In the genomic region with DNA sequence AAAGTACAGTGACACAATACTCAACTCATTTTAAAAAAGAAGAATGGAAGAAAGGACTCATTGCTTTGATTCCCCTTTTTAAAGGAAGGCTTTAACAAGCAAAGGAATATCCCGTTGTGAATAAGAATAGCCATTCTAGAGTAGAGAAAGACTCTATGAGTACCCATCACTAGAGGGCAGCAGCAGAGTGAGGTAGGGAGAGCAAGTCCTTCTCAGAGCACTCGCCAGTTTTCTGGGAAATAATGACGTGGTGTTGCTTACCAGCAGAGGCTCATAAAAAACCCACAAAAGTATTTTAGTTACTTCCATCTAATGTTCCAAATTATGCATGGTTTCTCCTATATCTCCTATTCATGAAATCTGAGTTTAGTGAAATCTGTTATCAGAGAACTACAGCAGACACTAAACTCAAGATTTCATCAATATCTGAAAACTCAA, we compare ENCODE assay signal across 8 cellular contexts.
DNase-seq lines count a peak whose midpoint lies in the region; ATAC-seq and TF ChIP-seq lines count a peak whose summit lies in the region.

No MANE protein-coding gene starts in this region.

- H3K4me2 ChIP-seq in SU-DHL-6 (ENCODE audit: low read depth, low read length, poor library complexity, severe bottlenecking): no peak overlapping the region

- intact Hi-C loops in sciatic nerve (cut with DNase I): no loop called here

- H3K9me2 ChIP-seq in SU-DHL-6 (replicated peaks; ENCODE audit: insufficient read depth, low read length): no peaks in the 10 kb centered on the region

- no peaks in the 10 kb centered on the region for H3K9me3 ChIP-seq in SU-DHL-6 (ENCODE audit: insufficient read depth, low read length)
- H3K9me3 ChIP-seq in right atrium auricular region: no peaks in the 10 kb centered on the region

- H3K27me3 ChIP-seq in SU-DHL-6 (ENCODE audit: low read length) (no peaks in the 10 kb centered on the region), right atrium auricular region (no peaks in the 10 kb centered on the region)

- H3K27ac ChIP-seq in SU-DHL-6 (ENCODE audit: low read depth, low read length) (no peak overlapping the region), right atrium auricular region (no peak overlapping the region)

- H3K36me3 ChIP-seq in SU-DHL-6 (ENCODE audit: low read length) (peaks cover 31% of the 10 kb centered on the region; the same call in 1 of the 2 replicates), right atrium auricular region (peaks cover 82% of the 10 kb centered on the region)

- H3K9me3 Mint-ChIP-seq in HFFc6: no peaks in the 10 kb centered on the region

- no peaks in the 10 kb centered on the region for H3K79me2 ChIP-seq in SU-DHL-6 (ENCODE audit: insufficient read depth, low read length)

- peaks cover 0 to 6% of the 10 kb centered on the region in 2 donors for H3K4me1 ChIP-seq in right atrium auricular region

- H3K4me3 ChIP-seq in SU-DHL-6 (ENCODE audit: insufficient read depth, low read length, poor library complexity, severe bottlenecking): no peak overlapping the region
- no peak overlapping the region for H3K4me3 ChIP-seq in right atrium auricular region

- ATAC-seq in sciatic nerve: peak; percentile 99

- peaks cover 7% of the 10 kb centered on the region for H3K36me3 Mint-ChIP-seq in HFFc6 (ENCODE audit: low read depth)

- H3K27me3 Mint-ChIP-seq in HFFc6 (ENCODE audit: insufficient read depth): no peaks in the 10 kb centered on the region

- peaks cover 20% of the 10 kb centered on the region for H3K4me1 Mint-ChIP-seq in HFFc6 (ENCODE audit: low read depth)

- H2AFZ ChIP-seq in SU-DHL-6 (ENCODE audit: low read depth, low read length, severe bottlenecking): no peak overlapping the region

- TF ChIP-seq CTCF in GM10266 (IDR thresholded peaks at IDR 0.05; ENCODE audit: control insufficient read depth, insufficient read depth, low read depth, missing control alignments): peak; percentile 81
- TF ChIP-seq CTCF in HFFc6 (IDR thresholded peaks at IDR 0.05): peak; percentile 90
- TF ChIP-seq CTCF in SU-DHL-6 (IDR thresholded peaks at IDR 0.05; ENCODE audit: insufficient read depth, low read length, poor library complexity, severe bottlenecking): peak; percentile 74
- TF ChIP-seq CTCF in right atrium auricular region (IDR thresholded peaks at IDR 0.05): peak; percentile 78 to 81

- peak; percentile 47 for DNase-seq in GM10266 (ENCODE audit: extremely low spot score)
- peak; percentile 92 for DNase-seq in HFFc6
- peak; percentile 26 to 83 (median 56) for DNase-seq in NCI-H1417 (lab: John Stamatoyannopoulos, UW)
- peak; percentile 83 for DNase-seq in amniotic stem cell (lab: John Stamatoyannopoulos, UW)
- peak; percentile 72 for DNase-seq in right atrium auricular region (ENCODE audit: low spot score)
- DNase-seq in sciatic nerve (ENCODE audit: low spot score): peak; percentile 76
- DNase-seq in 8988T: no peak

- H4K20me1 ChIP-seq in SU-DHL-6 (ENCODE audit: low read depth, low read length): no peaks in the 10 kb centered on the region

- no peak overlapping the region for H3K4me3 Mint-ChIP-seq in HFFc6

- H3K27ac Mint-ChIP-seq in HFFc6: peak overlapping the region; percentile 54; the same call in 1 of the 2 replicates

- H3K9ac ChIP-seq in SU-DHL-6 (ENCODE audit: low read length): no peak overlapping the region

- H3F3A ChIP-seq in SU-DHL-6 (ENCODE audit: insufficient read depth): no peaks in the 10 kb centered on the region
